20 cellular contexts compared by ENCODE assay signal in genomic region chr18:21345851-21346250, GRCh38.
DNase-seq lines count a peak whose midpoint lies in the region; ATAC-seq and TF ChIP-seq lines count a peak whose summit lies in the region.
"Had no signal": no experiment of that assay in that cellular context is flagged by ENCODE, and none has a peak within 500 bp of the region (broad histone marks: within the 10 kb centered on the region; RNA-seq: fewer than 3 reads in every experiment).

No MANE protein-coding gene starts in this region.

- no peak overlapping the region for H3K27ac ChIP-seq in Karpas-422 (ENCODE audit: low read length)
- H3K27ac ChIP-seq: BLaER1, GM23248, RWPE1, SK-N-MC had no signal

- no peak overlapping the region for H3K4me2 ChIP-seq in Karpas-422 (ENCODE audit: low read depth, low read length, poor library complexity, severe bottlenecking)
- H3K4me2 ChIP-seq: BLaER1 had no signal

- no peak overlapping the region for H3K9ac ChIP-seq in Karpas-422 (ENCODE audit: low read length)
- H3K9ac ChIP-seq: BLaER1, GM23248 had no signal

- no peaks in the 10 kb centered on the region for H3K36me3 ChIP-seq in HAP-1 (replicated peaks)
- no peaks in the 10 kb centered on the region for H3K36me3 ChIP-seq in Karpas-422 (ENCODE audit: insufficient read depth, low read length)
- H3K36me3 ChIP-seq: BLaER1 had no signal

- DNase-seq in HAP-1 (ENCODE audit: low spot score in 2 of 2) (peak; percentile 12 to 37), Karpas-422 (peak; percentile 2), endothelial cell (ENCODE audit: low spot score) (no peak), nephron progenitor cell (no peak), GM19238 (ENCODE audit: insufficient read length, low spot score) (no peak)
- no peak for DNase-seq in activated CD8-positive, alpha-beta memory T cell treated with anti-CD3 and anti-CD28 coated beads, Interleukin-2, amount 50 U/mL, for 48 hours
- DNase-seq: CD4-positive, alpha-beta memory T cell; GM23248; H9; KG1; NCI-H1092 treated with DMSO at 0.1 percent for 48 hours; NCI-H1436 treated with DMSO at 0.1 percent for 48 hours; NCI-H2029 treated with DMSO at 0.1 percent for 48 hours; NCI-H446; NCI-H526; SHP77 treated with DMSO at 0.1 percent for 48 hours had no signal

- H3K4me3 Mint-ChIP-seq in endothelial cell (ENCODE audit: unreplicated experiment) (peak overlapping the region; percentile 78), nephron progenitor cell (no peak overlapping the region)
- H3K4me3 Mint-ChIP-seq: CD4-positive, alpha-beta memory T cell; H9 had no signal

- H4K20me1 ChIP-seq in Karpas-422 (ENCODE audit: insufficient read depth, low read depth, low read length) = no peaks in the 10 kb centered on the region
- H4K20me1 ChIP-seq: BLaER1 had no signal

- H2AFZ ChIP-seq in Karpas-422 (ENCODE audit: low read length) = no peak overlapping the region
- H2AFZ ChIP-seq: GM23248 had no signal

- no peak for ATAC-seq in GM18517 (IDR thresholded peaks at IDR 0.05; ENCODE audit: unreplicated experiment)

- H3K9me3 Mint-ChIP-seq in endothelial cell (ENCODE audit: unreplicated experiment) = no peaks in the 10 kb centered on the region
- H3K9me3 Mint-ChIP-seq in nephron progenitor cell = peaks cover 31% of the 10 kb centered on the region

- in situ Hi-C loops in HAP-1 (cut with MboI; ENCODE audit: low sequenced_read_pairs) = no loop called here

- H3K36me3 Mint-ChIP-seq in endothelial cell (ENCODE audit: low read depth, unreplicated experiment) (peaks cover 21% of the 10 kb centered on the region), nephron progenitor cell (ENCODE audit: low read depth) (peaks cover 64% of the 10 kb centered on the region)
- H3K36me3 Mint-ChIP-seq: CD4-positive, alpha-beta memory T cell had no signal

- H3K4me3 ChIP-seq in HAP-1 (no peak overlapping the region), Karpas-422 (ENCODE audit: low read length) (no peak overlapping the region)
- H3K4me3 ChIP-seq: BLaER1, GM23248, SK-N-MC had no signal

- TF ChIP-seq CTCF in endothelial cell (IDR thresholded peaks at IDR 0.05; ENCODE audit: unreplicated experiment) (no peak), nephron progenitor cell (IDR thresholded peaks at IDR 0.05) (no peak)

- peak overlapping the region; percentile 98 for H3K27ac Mint-ChIP-seq in endothelial cell (ENCODE audit: unreplicated experiment)
- peak overlapping the region; percentile 37 for H3K27ac Mint-ChIP-seq in nephron progenitor cell
- H3K27ac Mint-ChIP-seq: CD4-positive, alpha-beta memory T cell; H9 had no signal

- no peaks in the 10 kb centered on the region for H3K9me3 ChIP-seq in HAP-1
- no peaks in the 10 kb centered on the region for H3K9me3 ChIP-seq in Karpas-422 (ENCODE audit: low read length)
- H3K9me3 ChIP-seq: BLaER1 had no signal

- peaks cover 13% of the 10 kb centered on the region for H3K4me1 ChIP-seq in HAP-1
- no peaks in the 10 kb centered on the region for H3K4me1 ChIP-seq in Karpas-422 (ENCODE audit: low read length)
- H3K4me1 ChIP-seq: BLaER1 had no signal

- no peaks in the 10 kb centered on the region for H3K27me3 ChIP-seq in HAP-1 (ENCODE audit: low read depth)
- H3K27me3 ChIP-seq in Karpas-422 (ENCODE audit: low read length) = no peaks in the 10 kb centered on the region
- H3K27me3 ChIP-seq: BLaER1 had no signal

- peaks cover 37% of the 10 kb centered on the region for H3K4me1 Mint-ChIP-seq in endothelial cell (ENCODE audit: unreplicated experiment)
- H3K4me1 Mint-ChIP-seq in nephron progenitor cell = peaks cover 40% of the 10 kb centered on the region
- H3K4me1 Mint-ChIP-seq: CD4-positive, alpha-beta memory T cell had no signal

- no peaks in the 10 kb centered on the region for H3K9me2 ChIP-seq in Karpas-422 (replicated peaks; ENCODE audit: insufficient read depth, low read length)

- no peaks in the 10 kb centered on the region for H3K79me2 ChIP-seq in Karpas-422 (ENCODE audit: low read length)

- H3K27me3 Mint-ChIP-seq in endothelial cell (ENCODE audit: unreplicated experiment) (peaks cover 18% of the 10 kb centered on the region), nephron progenitor cell (ENCODE audit: low read depth, poor library complexity) (peaks cover 3% of the 10 kb centered on the region)

Comparison
In these comparisons a context has a peak if more than half of its experiments do, and no peak if none do; other contexts are left out.
1. DNase-seq: peak in HAP-1 (2 of 2) and Karpas-422 (single experiment); none in endothelial cell (single experiment), nephron progenitor cell (single experiment), activated CD8-positive, alpha-beta memory T cell treated with anti-CD3 and anti-CD28 coated beads, Interleukin-2, amount 50 U/mL, for 48 hours (single experiment) and GM19238 (single experiment).